Comparison of ENCODE assay signal across 2 cellular contexts in the genomic region with DNA sequence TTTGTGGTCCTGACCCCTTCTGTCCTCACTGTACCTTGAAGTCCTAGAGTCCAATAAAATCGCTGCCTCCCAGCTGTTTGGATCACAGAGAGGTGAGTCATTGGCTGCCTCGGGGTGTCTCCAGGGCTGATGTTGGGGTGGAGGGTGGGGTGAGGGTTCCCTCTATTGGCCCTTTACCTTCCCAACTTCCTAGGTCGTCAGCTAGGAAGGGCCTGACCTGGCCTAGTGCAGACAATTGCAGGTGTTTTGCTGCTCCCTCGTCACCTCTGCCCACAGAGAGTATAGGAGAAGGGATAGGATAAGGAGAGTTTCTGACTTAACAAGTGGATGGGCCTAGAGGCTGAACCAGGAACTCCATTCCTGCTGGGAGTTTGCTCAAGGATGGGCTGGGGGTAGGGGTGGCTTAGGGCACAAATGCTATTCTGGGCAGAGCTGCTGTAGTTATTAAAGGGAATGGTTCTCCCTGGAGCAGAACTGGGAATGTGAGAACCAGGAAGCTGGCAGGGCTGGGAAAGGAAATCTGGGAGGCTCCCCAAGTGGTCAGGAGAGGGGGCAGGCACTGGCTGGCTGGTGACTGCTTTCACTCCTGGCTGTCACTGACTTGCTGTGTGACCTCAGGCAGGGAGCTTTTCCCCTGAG.
TF ChIP-seq lines count a peak whose summit lies in the region.

No MANE protein-coding gene starts in this region.

TF ChIP-seq in GM23338, 12 proteins besides CTCF, POLR2A, EP300 and RAD21 (continued from another document and continues in another):
- TF ChIP-seq, protein P1, sequence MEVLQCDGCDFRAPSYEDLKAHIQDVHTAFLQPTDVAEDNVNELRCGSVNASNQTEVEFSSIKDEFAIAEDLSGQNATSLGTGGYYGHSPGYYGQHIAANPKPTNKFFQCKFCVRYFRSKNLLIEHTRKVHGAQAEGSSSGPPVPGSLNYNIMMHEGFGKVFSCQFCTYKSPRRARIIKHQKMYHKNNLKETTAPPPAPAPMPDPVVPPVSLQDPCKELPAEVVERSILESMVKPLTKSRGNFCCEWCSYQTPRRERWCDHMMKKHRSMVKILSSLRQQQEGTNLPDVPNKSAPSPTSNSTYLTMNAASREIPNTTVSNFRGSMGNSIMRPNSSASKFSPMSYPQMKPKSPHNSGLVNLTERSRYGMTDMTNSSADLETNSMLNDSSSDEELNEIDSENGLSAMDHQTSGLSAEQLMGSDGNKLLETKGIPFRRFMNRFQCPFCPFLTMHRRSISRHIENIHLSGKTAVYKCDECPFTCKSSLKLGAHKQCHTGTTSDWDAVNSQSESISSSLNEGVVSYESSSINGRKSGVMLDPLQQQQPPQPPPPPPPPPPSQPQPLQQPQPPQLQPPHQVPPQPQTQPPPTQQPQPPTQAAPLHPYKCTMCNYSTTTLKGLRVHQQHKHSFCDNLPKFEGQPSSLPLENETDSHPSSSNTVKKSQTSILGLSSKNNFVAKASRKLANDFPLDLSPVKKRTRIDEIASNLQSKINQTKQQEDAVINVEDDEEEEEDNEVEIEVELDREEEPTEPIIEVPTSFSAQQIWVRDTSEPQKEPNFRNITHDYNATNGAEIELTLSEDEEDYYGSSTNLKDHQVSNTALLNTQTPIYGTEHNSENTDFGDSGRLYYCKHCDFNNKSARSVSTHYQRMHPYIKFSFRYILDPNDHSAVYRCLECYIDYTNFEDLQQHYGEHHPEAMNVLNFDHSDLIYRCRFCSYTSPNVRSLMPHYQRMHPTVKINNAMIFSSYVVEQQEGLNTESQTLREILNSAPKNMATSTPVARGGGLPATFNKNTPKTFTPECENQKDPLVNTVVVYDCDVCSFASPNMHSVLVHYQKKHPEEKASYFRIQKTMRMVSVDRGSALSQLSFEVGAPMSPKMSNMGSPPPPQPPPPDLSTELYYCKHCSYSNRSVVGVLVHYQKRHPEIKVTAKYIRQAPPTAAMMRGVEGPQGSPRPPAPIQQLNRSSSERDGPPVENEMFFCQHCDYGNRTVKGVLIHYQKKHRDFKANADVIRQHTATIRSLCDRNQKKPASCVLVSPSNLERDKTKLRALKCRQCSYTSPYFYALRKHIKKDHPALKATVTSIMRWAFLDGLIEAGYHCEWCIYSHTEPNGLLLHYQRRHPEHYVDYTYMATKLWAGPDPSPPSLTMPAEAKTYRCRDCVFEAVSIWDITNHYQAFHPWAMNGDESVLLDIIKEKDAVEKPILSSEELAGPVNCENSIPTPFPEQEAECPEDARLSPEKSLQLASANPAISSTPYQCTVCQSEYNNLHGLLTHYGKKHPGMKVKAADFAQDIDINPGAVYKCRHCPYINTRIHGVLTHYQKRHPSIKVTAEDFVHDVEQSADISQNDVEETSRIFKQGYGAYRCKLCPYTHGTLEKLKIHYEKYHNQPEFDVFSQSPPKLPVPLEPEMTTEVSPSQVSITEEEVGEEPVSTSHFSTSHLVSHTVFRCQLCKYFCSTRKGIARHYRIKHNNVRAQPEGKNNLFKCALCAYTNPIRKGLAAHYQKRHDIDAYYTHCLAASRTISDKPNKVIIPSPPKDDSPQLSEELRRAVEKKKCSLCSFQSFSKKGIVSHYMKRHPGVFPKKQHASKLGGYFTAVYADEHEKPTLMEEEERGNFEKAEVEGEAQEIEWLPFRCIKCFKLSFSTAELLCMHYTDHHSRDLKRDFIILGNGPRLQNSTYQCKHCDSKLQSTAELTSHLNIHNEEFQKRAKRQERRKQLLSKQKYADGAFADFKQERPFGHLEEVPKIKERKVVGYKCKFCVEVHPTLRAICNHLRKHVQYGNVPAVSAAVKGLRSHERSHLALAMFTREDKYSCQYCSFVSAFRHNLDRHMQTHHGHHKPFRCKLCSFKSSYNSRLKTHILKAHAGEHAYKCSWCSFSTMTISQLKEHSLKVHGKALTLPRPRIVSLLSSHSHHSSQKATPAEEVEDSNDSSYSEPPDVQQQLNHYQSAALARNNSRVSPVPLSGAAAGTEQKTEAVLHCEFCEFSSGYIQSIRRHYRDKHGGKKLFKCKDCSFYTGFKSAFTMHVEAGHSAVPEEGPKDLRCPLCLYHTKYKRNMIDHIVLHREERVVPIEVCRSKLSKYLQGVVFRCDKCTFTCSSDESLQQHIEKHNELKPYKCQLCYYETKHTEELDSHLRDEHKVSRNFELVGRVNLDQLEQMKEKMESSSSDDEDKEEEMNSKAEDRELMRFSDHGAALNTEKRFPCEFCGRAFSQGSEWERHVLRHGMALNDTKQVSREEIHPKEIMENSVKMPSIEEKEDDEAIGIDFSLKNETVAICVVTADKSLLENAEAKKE (CRISPR knock-in tag; IDR thresholded peaks at IDR 0.05): no peak
- TF ChIP-seq JUNB (IDR thresholded peaks at IDR 0.05; ENCODE audit: unreplicated experiment) (no peak), EZH2phosphoT487 (IDR thresholded peaks at IDR 0.05; ENCODE audit: unreplicated experiment) (no peak), POLR2AphosphoS5 (IDR thresholded peaks at IDR 0.05; ENCODE audit: low read depth) (no peak), STAT1 (IDR thresholded peaks at IDR 0.05; ENCODE audit: unreplicated experiment) (no peak), CREB1 (CRISPR knock-in tag; IDR thresholded peaks at IDR 0.05; ENCODE audit: low read depth) (no peak)
- TF ChIP-seq, protein P2, sequence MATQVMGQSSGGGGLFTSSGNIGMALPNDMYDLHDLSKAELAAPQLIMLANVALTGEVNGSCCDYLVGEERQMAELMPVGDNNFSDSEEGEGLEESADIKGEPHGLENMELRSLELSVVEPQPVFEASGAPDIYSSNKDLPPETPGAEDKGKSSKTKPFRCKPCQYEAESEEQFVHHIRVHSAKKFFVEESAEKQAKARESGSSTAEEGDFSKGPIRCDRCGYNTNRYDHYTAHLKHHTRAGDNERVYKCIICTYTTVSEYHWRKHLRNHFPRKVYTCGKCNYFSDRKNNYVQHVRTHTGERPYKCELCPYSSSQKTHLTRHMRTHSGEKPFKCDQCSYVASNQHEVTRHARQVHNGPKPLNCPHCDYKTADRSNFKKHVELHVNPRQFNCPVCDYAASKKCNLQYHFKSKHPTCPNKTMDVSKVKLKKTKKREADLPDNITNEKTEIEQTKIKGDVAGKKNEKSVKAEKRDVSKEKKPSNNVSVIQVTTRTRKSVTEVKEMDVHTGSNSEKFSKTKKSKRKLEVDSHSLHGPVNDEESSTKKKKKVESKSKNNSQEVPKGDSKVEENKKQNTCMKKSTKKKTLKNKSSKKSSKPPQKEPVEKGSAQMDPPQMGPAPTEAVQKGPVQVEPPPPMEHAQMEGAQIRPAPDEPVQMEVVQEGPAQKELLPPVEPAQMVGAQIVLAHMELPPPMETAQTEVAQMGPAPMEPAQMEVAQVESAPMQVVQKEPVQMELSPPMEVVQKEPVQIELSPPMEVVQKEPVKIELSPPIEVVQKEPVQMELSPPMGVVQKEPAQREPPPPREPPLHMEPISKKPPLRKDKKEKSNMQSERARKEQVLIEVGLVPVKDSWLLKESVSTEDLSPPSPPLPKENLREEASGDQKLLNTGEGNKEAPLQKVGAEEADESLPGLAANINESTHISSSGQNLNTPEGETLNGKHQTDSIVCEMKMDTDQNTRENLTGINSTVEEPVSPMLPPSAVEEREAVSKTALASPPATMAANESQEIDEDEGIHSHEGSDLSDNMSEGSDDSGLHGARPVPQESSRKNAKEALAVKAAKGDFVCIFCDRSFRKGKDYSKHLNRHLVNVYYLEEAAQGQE (IDR thresholded peaks at IDR 0.05; ENCODE audit: unreplicated experiment): no peak
- TF ChIP-seq, protein P3, sequence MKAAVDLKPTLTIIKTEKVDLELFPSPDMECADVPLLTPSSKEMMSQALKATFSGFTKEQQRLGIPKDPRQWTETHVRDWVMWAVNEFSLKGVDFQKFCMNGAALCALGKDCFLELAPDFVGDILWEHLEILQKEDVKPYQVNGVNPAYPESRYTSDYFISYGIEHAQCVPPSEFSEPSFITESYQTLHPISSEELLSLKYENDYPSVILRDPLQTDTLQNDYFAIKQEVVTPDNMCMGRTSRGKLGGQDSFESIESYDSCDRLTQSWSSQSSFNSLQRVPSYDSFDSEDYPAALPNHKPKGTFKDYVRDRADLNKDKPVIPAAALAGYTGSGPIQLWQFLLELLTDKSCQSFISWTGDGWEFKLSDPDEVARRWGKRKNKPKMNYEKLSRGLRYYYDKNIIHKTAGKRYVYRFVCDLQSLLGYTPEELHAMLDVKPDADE (IDR thresholded peaks at IDR 0.05): no peak

TF ChIP-seq in WTC11, 78 proteins besides CTCF, POLR2A, EP300 and RAD21 (continued from another document):
- TF ChIP-seq, protein P4, sequence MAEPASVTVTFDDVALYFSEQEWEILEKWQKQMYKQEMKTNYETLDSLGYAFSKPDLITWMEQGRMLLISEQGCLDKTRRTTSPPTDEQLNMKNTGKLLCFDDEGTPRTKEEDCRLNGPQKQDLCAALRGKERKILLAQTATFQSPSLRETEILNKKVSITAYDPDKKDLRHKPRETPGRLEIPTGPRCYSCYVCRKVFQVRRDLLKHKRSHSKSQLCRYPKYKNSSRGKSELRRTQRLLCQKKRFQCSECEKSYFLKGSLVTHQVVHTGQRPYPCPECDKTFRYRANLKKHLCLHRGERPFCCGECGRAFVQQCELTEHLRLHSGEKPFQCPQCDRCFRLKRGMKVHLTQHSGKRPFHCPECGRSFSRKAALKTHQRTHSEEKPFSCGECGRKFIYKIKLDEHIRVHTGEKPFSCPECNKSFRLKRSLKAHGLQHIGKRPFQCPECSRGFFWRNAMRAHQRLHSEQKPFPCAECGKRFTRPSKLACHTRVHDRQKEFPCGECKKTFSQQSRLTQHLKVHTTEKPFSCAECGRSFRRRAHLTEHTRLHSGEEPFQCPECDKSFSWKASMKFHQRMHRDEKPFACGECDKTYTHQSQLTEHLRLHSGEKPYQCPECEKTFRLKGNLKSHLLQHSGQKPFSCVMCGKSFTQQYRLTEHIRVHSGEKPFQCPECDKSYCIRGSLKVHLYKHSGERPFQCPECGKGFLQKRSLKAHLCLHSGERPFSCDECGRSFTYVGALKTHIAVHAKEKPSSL (CRISPR knock-in tag; conservative IDR thresholded peaks at IDR 0.05): no peak
- TF ChIP-seq ESRRA (CRISPR knock-in tag; IDR thresholded peaks at IDR 0.05; ENCODE audit: borderline replicate concordance): no peak
- TF ChIP-seq GTF2I (CRISPR knock-in tag; conservative IDR thresholded peaks at IDR 0.05): no peak
- TF ChIP-seq MYBL2 (CRISPR knock-in tag; IDR thresholded peaks at IDR 0.05): no peak
- TF ChIP-seq TP53 (CRISPR knock-in tag; IDR thresholded peaks at IDR 0.05): no peak
- TF ChIP-seq IRF2 (CRISPR knock-in tag; IDR thresholded peaks at IDR 0.05; ENCODE audit: borderline replicate concordance, low read depth): no peak
- TF ChIP-seq HMGA2 (CRISPR knock-in tag; IDR thresholded peaks at IDR 0.05): no peak
- TF ChIP-seq, protein P5, sequence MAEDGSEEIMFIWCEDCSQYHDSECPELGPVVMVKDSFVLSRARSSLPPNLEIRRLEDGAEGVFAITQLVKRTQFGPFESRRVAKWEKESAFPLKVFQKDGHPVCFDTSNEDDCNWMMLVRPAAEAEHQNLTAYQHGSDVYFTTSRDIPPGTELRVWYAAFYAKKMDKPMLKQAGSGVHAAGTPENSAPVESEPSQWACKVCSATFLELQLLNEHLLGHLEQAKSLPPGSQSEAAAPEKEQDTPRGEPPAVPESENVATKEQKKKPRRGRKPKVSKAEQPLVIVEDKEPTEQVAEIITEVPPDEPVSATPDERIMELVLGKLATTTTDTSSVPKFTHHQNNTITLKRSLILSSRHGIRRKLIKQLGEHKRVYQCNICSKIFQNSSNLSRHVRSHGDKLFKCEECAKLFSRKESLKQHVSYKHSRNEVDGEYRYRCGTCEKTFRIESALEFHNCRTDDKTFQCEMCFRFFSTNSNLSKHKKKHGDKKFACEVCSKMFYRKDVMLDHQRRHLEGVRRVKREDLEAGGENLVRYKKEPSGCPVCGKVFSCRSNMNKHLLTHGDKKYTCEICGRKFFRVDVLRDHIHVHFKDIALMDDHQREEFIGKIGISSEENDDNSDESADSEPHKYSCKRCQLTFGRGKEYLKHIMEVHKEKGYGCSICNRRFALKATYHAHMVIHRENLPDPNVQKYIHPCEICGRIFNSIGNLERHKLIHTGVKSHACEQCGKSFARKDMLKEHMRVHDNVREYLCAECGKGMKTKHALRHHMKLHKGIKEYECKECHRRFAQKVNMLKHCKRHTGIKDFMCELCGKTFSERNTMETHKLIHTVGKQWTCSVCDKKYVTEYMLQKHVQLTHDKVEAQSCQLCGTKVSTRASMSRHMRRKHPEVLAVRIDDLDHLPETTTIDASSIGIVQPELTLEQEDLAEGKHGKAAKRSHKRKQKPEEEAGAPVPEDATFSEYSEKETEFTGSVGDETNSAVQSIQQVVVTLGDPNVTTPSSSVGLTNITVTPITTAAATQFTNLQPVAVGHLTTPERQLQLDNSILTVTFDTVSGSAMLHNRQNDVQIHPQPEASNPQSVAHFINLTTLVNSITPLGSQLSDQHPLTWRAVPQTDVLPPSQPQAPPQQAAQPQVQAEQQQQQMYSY (CRISPR knock-in tag; IDR thresholded peaks at IDR 0.05): no peak
